Comparison of ENCODE assay signal across 16 cellular contexts in the genomic region with DNA sequence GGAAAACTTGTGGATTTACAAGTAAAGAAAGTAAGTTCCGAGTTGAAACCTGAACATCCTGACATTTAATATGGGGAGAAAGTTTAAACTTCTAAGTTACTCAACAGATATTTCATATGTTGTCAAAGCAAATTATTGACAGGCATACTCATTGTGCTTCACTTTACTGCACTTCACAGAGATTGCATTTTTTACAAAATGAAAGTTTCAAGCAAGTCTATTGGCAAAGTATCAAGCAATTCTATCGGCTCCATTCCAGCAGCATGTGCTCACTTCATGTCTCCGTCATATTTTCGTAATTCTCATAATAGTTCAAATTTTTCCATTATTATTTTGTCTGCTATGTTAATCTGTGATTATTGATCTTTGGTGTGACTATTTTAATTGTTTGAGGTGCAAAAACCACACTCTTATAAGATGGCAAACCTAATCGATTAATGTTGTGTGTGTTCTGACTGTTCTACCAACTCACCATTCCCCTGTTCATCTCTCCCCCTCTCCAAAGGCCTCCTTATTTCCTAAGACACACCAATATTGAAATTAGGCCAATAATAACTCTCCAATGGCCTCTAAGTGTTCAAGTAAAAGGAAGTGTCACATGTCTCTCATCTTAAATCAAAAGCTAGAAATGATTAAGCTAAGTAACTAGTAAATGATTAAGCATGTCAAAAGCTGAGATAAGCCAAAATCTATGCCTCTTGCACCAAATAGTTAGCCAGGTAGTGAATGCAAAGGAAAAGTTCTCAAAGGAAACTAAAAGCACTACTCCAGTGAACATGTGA.
A peak's percentile ranks its signal among the peaks of the same experiment; 100 is the strongest.
DNase-seq lines count a peak whose midpoint lies in the region; ATAC-seq and TF ChIP-seq lines count a peak whose summit lies in the region.
"Had no signal": no experiment of that assay in that cellular context is flagged by ENCODE, and none has a peak within 500 bp of the region (broad histone marks: within the 10 kb centered on the region; RNA-seq: fewer than 3 reads in every experiment).

No MANE protein-coding gene starts in this region.

- intact Hi-C loops in PC-3 (cut with micrococcal nuclease): loop anchor here (5.0 kb wide), 1 partner anchor 181 kb away; no protein-coding TSS in a partner anchor

- H3K4me2 ChIP-seq in PC-3 (ENCODE audit: low read length): peak overlapping the region; percentile 56
- H3K4me2 ChIP-seq: BLaER1 had no signal

- H3K4me1 ChIP-seq in PC-3 (ENCODE audit: insufficient read depth, low read length): peaks cover 51% of the 10 kb centered on the region
- H3K4me1 ChIP-seq: BLaER1 had no signal

- no peaks in the 10 kb centered on the region for H3K79me2 ChIP-seq in PC-3 (ENCODE audit: low read length)

- H3K27ac ChIP-seq in PC-3 (ENCODE audit: low read length): peak overlapping the region; percentile 31
- H3K27ac ChIP-seq: BLaER1, HL-60 had no signal

- H4K20me1 ChIP-seq in PC-3 (ENCODE audit: low read length): no peaks in the 10 kb centered on the region
- H4K20me1 ChIP-seq: BLaER1 had no signal

- H3K4me3 ChIP-seq in PC-3 (ENCODE audit: low read length): peak overlapping the region; percentile 12; the same call in 1 of the 2 replicates
- no peak overlapping the region for H3K4me3 ChIP-seq in fibroblast of pulmonary artery (replicated peaks; ENCODE audit: low read depth, low read length)
- H3K4me3 ChIP-seq: BLaER1 had no signal

- TF ChIP-seq CTCF in PC-3 (conservative IDR thresholded peaks at IDR 0.05; ENCODE audit: low read depth, low read length) (no peak), fibroblast of pulmonary artery (IDR thresholded peaks at IDR 0.05; ENCODE audit: low read length, missing control alignments) (no peak), GM10248 (IDR thresholded peaks at IDR 0.05; ENCODE audit: control extremely low read depth, extremely low read depth, low read depth, missing control alignments) (no peak)

- peak; percentile 74 for DNase-seq in PC-3
- DNase-seq in fibroblast of pulmonary artery (ENCODE audit: low read depth): peak; percentile 43
- no peak for DNase-seq in left lobe of liver (ENCODE audit: low spot score)
- no peak for DNase-seq in GM10248 (ENCODE audit: extremely low spot score)
- DNase-seq in DMS79 treated with DMSO at 0.1 percent for 48 hours (lab: John Stamatoyannopoulos, UW): no peak
- DNase-seq in foreskin melanocyte: no peak
- DNase-seq: CD8-positive, alpha-beta memory T cell; HCEC 1CT; KBM-7; NCI-H146; NCI-H2227 treated with DMSO at 0.1 percent for 48 hours; NCI-H526; NK-92 treated with Interleukin-12 subunit alpha and Interleukin-12 subunit beta, amount 100 ng/mL, for 24 hours had no signal

- no peak overlapping the region for H3K9ac ChIP-seq in PC-3 (ENCODE audit: low read length)
- H3K9ac ChIP-seq: BLaER1 had no signal

- CTCF ChIA-PET in PC-3 (lab: Charles Lee) (no interaction called here), GM10248 (lab: Yijun Ruan, JAX) (interaction anchor here (1.0 to 1.9 kb wide), 2 partner anchors 20 to 193 kb away, joined by 3 to 4 read pairs; no protein-coding TSS in a partner anchor)

- no peaks in the 10 kb centered on the region for H3K9me2 ChIP-seq in PC-3 (replicated peaks; ENCODE audit: low read length)

- peaks cover 4% of the 10 kb centered on the region for H3F3A ChIP-seq in PC-3 (ENCODE audit: low read length, unreplicated experiment)

- H3K27me3 ChIP-seq in PC-3 (ENCODE audit: low read length): no peaks in the 10 kb centered on the region
- H3K27me3 ChIP-seq: BLaER1 had no signal

- no peaks in the 10 kb centered on the region for H3K9me3 ChIP-seq in PC-3 (ENCODE audit: low read length)

- no peaks in the 10 kb centered on the region for H3K36me3 ChIP-seq in PC-3 (ENCODE audit: low read depth, low read length)
- H3K36me3 ChIP-seq: BLaER1 had no signal

- H2AFZ ChIP-seq in PC-3 (ENCODE audit: low read length): peak overlapping the region; percentile 36; the same call in 1 of the 2 replicates

- POLR2A ChIA-PET in PC-3 (lab: Charles Lee; ENCODE audit: unreplicated experiment): no interaction called here
- POLR2A ChIA-PET in GM10248 (lab: Yijun Ruan, JAX): no interaction called here

- BruUV-seq in PC-3 (replicated peaks; lab: Mats Ljungman, UMichigan): no TSS peak

- ATAC-seq in PC-3 (no peak), left lobe of liver (peak; percentile 81), HG02840 (IDR thresholded peaks at IDR 0.05; ENCODE audit: low FRiP score, unreplicated experiment) (no peak)

Comparison
In these comparisons a context has a peak if more than half of its experiments do, and no peak if none do; other contexts are left out.
1. DNase-seq: peak in PC-3 (single experiment) and fibroblast of pulmonary artery (single experiment); none in left lobe of liver (single experiment), GM10248 (single experiment), DMS79 treated with DMSO at 0.1 percent for 48 hours (single experiment) and foreskin melanocyte (single experiment).